18 cellular contexts compared by ENCODE assay signal in genomic region chr15:84755736-84756527, GRCh38. TPM values are rescaled to one million over a fixed set of nuclear protein-coding genes. Genes with fewer than 3 reads are reported as not detected.
DNase-seq lines count a peak whose midpoint lies in the region; ATAC-seq, FAIRE-seq and TF ChIP-seq lines count a peak whose summit lies in the region.
"Had no signal": no experiment of that assay in that cellular context is flagged by ENCODE, and none has a peak within 500 bp of the region (broad histone marks: within the 10 kb centered on the region; RNA-seq: fewer than 3 reads in every experiment).

No MANE protein-coding gene starts in this region.

- no peak overlapping the region for H3K4me2 ChIP-seq in smooth muscle cell

- TF ChIP-seq CTCF in 22Rv1 (IDR thresholded peaks at IDR 0.05): no peak
- no peak for TF ChIP-seq CTCF in CD4-positive, alpha-beta T cell (IDR thresholded peaks at IDR 0.05)
- no peak for TF ChIP-seq CTCF in right lobe of liver (IDR thresholded peaks at IDR 0.05)
- no peak for TF ChIP-seq CTCF in smooth muscle cell (IDR thresholded peaks at IDR 0.05; ENCODE audit: borderline replicate concordance, insufficient read depth, poor library complexity, severe bottlenecking)

- no peaks in the 10 kb centered on the region for H3F3A ChIP-seq in smooth muscle cell (ENCODE audit: low read depth)

- no peaks in the 10 kb centered on the region for H3K9me3 Mint-ChIP-seq in CD4-positive, alpha-beta T cell
- H3K9me3 Mint-ChIP-seq in activated naive CD8-positive, alpha-beta T cell treated with anti-CD3 and anti-CD28 coated beads, Interleukin-2, amount 50 U/mL, for 24 hours: no peaks in the 10 kb centered on the region
- H3K9me3 Mint-ChIP-seq: activated CD4-positive, alpha-beta T cell treated with anti-CD3 and anti-CD28 coated beads, Interleukin-2, amount 10 ng/mL, durations not matched to agents 7 days and 5 days had no signal

- CTCF ChIA-PET in CD4-positive, alpha-beta T cell (lab: Charles Lee): interaction anchor here (1.1 to 1.2 kb wide), 2 partner anchors 12 to 185 kb away, joined by 3 to 4 read pairs; no protein-coding TSS in a partner anchor

- H3K36me3 ChIP-seq in right lobe of liver: no peaks in the 10 kb centered on the region
- no peaks in the 10 kb centered on the region for H3K36me3 ChIP-seq in smooth muscle cell (ENCODE audit: low read depth)
- H3K36me3 ChIP-seq: ovary had no signal

- no peaks in the 10 kb centered on the region for H3K9me3 ChIP-seq in CD4-positive, alpha-beta T cell (ENCODE audit: control insufficient read depth, low read length)
- H3K9me3 ChIP-seq in right lobe of liver (no peaks in the 10 kb centered on the region), smooth muscle cell (replicated peaks; ENCODE audit: low read depth) (no peaks in the 10 kb centered on the region)
- H3K9me3 ChIP-seq: ovary, SJCRH30 had no signal

- TF ChIP-seq POLR2A in right lobe of liver (IDR thresholded peaks at IDR 0.05) (no peak), H54 (IDR thresholded peaks at IDR 0.05; ENCODE audit: low read depth, low read length) (no peak)

- ATAC-seq in CD4-positive, alpha-beta T cell (ENCODE audit: poor library complexity): no peak
- ATAC-seq in activated naive CD8-positive, alpha-beta T cell treated with anti-CD3 and anti-CD28 coated beads, Interleukin-2, amount 50 U/mL, for 24 hours: peak; percentile 30
- ATAC-seq in right lobe of liver: peak; percentile 40 to 70 (median 62)

- H3K27ac ChIP-seq in 22Rv1: peak overlapping the region; percentile 98
- H3K27ac ChIP-seq in CD4-positive, alpha-beta T cell (ENCODE audit: low read depth, low read length): no peak overlapping the region
- peak overlapping the region; percentile 52 to 99 (median 81) for H3K27ac ChIP-seq in right lobe of liver
- no peak overlapping the region for H3K27ac ChIP-seq in smooth muscle cell (ENCODE audit: low read depth)
- H3K27ac ChIP-seq: ovary, SJCRH30 had no signal

- peak overlapping the region; percentile 75 for H3K27ac Mint-ChIP-seq in CD4-positive, alpha-beta T cell
- H3K27ac Mint-ChIP-seq in activated naive CD8-positive, alpha-beta T cell treated with anti-CD3 and anti-CD28 coated beads, Interleukin-2, amount 50 U/mL, for 24 hours: no peak overlapping the region
- H3K27ac Mint-ChIP-seq: activated CD4-positive, alpha-beta T cell treated with anti-CD3 and anti-CD28 coated beads, Interleukin-2, amount 10 ng/mL, durations not matched to agents 7 days and 5 days had no signal

- no peaks in the 10 kb centered on the region for H3K27me3 Mint-ChIP-seq in CD4-positive, alpha-beta T cell
- H3K27me3 Mint-ChIP-seq in activated naive CD8-positive, alpha-beta T cell treated with anti-CD3 and anti-CD28 coated beads, Interleukin-2, amount 50 U/mL, for 24 hours: no peaks in the 10 kb centered on the region
- H3K27me3 Mint-ChIP-seq: activated CD4-positive, alpha-beta T cell treated with anti-CD3 and anti-CD28 coated beads, Interleukin-2, amount 10 ng/mL, durations not matched to agents 7 days and 5 days had no signal

- no peaks in the 10 kb centered on the region for H3K27me3 ChIP-seq in CD4-positive, alpha-beta T cell (ENCODE audit: control insufficient read depth, insufficient read depth, low read length)
- H3K27me3 ChIP-seq in right lobe of liver (no peaks in the 10 kb centered on the region), smooth muscle cell (ENCODE audit: low read depth) (no peaks in the 10 kb centered on the region)
- H3K27me3 ChIP-seq: ovary, SJCRH30 had no signal

- peaks cover 100% of the 10 kb centered on the region for H3K79me2 ChIP-seq in smooth muscle cell (ENCODE audit: low read depth)

- H3K4me3 ChIP-seq in right lobe of liver (no peak overlapping the region), smooth muscle cell (no peak overlapping the region)
- H3K4me3 ChIP-seq: ovary, SJCRH30 had no signal

- H3K4me1 ChIP-seq in right lobe of liver (peaks cover 0 to 95% (median 48%) of the 10 kb centered on the region in 4 donors), smooth muscle cell (ENCODE audit: low read depth) (peaks cover 4% of the 10 kb centered on the region)

- POLR2A ChIA-PET in CD4-positive, alpha-beta T cell (lab: Charles Lee): interaction anchor here (0.7 to 1.6 kb wide), 7 partner anchors 15 to 102 kb away, joined by 3 to 7 read pairs (median 4); partner anchors contain the start of genes SEC11A and WDR73

- 0% methylated on average over 1 of the region's 1 CpG for WGBS in right lobe of liver (ENCODE audit: insufficient coverage, low coverage, low lambda C conversion rate, missing lambda C conversion rate)
- 95% methylated on average over 1 of the region's 1 CpG for WGBS in smooth muscle cell (ENCODE audit: low lambda C conversion rate)

- H3K9ac ChIP-seq in smooth muscle cell (ENCODE audit: low read depth): no peak overlapping the region

- FAIRE-seq in H54 (lab: Jason Lieb, UNC): no peak
- FAIRE-seq: islet of Langerhans had no signal

- H2AFZ ChIP-seq in smooth muscle cell (ENCODE audit: low read depth): no peak overlapping the region

- H4K20me1 ChIP-seq in smooth muscle cell (ENCODE audit: low read depth): peaks cover 100% of the 10 kb centered on the region

- DNase-seq in CD4-positive, alpha-beta T cell: no peak
- no peak for DNase-seq in activated naive CD8-positive, alpha-beta T cell treated with anti-CD3 and anti-CD28 coated beads, Interleukin-2, amount 50 U/mL, for 24 hours
- DNase-seq in right lobe of liver (peak in 2 of 3 donors; percentile 27 to 66), smooth muscle cell (lab: John Stamatoyannopoulos, UW; ENCODE audit: unreplicated experiment) (no peak), HUDEP-2 (lab: John Stamatoyannopoulos, UW; ENCODE audit: unreplicated experiment in 76 of 76) (no peak), dermis blood vessel endothelial cell (no peak), H54 (ENCODE audit: insufficient read length, low spot score) (no peak)
- DNase-seq: activated CD4-positive, alpha-beta T cell treated with anti-CD3 and anti-CD28 coated beads, Interleukin-2, amount 10 ng/mL, durations not matched to agents 7 days and 5 days; cortex of kidney; DMS53; MM.1S; NCI-H2081; NCI-H526 treated with DMSO at 0.1 percent for 48 hours; ovary; SJCRH30; stimulated activated CD4-positive, alpha-beta T cell treated with anti-CD3 and anti-CD28 coated beads, Interleukin-2, amount 100 ng/mL, for 48 hours had no signal

- peaks cover 23% of the 10 kb centered on the region for H3K36me3 Mint-ChIP-seq in CD4-positive, alpha-beta T cell (ENCODE audit: low read depth)
- peaks cover 15% of the 10 kb centered on the region for H3K36me3 Mint-ChIP-seq in activated naive CD8-positive, alpha-beta T cell treated with anti-CD3 and anti-CD28 coated beads, Interleukin-2, amount 50 U/mL, for 24 hours (ENCODE audit: low read depth)

- peaks cover 46% of the 10 kb centered on the region for H3K4me1 Mint-ChIP-seq in CD4-positive, alpha-beta T cell (ENCODE audit: low read depth)
- H3K4me1 Mint-ChIP-seq in activated naive CD8-positive, alpha-beta T cell treated with anti-CD3 and anti-CD28 coated beads, Interleukin-2, amount 50 U/mL, for 24 hours: peaks cover 48% of the 10 kb centered on the region

- H3K4me3 Mint-ChIP-seq in CD4-positive, alpha-beta T cell: peak overlapping the region; percentile 34
- no peak overlapping the region for H3K4me3 Mint-ChIP-seq in activated naive CD8-positive, alpha-beta T cell treated with anti-CD3 and anti-CD28 coated beads, Interleukin-2, amount 50 U/mL, for 24 hours
- H3K4me3 Mint-ChIP-seq: activated CD4-positive, alpha-beta T cell treated with anti-CD3 and anti-CD28 coated beads, Interleukin-2, amount 10 ng/mL, durations not matched to agents 7 days and 5 days had no signal

- intact Hi-C loops in CD4-positive, alpha-beta T cell (cut with DNase I, micrococcal nuclease): no loop called here
- intact Hi-C loops in right lobe of liver (cut with DNase I): no loop called here

RNA-seq across cellular contexts. Expression of gene ZNF592, which starts 7.5 kb away (rescaled TPM):
- 10 to 100 TPM; 37.5 to 38.2 TPM for total RNA-seq in CD4-positive, alpha-beta T cell
- 10 to 100 TPM; 10.8 to 13.2 (median 12.1) TPM for total RNA-seq in right lobe of liver
- total RNA-seq in smooth muscle cell: 7.7 and 10.7 TPM in 2 replicates
- polyA plus RNA-seq in smooth muscle cell: 10.8 and 15.7 TPM in 2 replicates
- 4.9 and 8.7 TPM in 2 replicates for total RNA-seq in dermis blood vessel endothelial cell

RNA-seq across cellular contexts. Expression of gene SEC11A, which starts 40.0 kb away (rescaled TPM):
- 10 to 100 TPM; 44.1 to 47.0 TPM for total RNA-seq in CD4-positive, alpha-beta T cell
- total RNA-seq in right lobe of liver (10 to 100 TPM; 58.7 to 71.5 (median 65.3) TPM), smooth muscle cell (276 and 305 TPM in 2 replicates), dermis blood vessel endothelial cell (256 and 280 TPM in 2 replicates)
- polyA plus RNA-seq in smooth muscle cell: 228 and 236 TPM in 2 replicates

Comparison
In these comparisons a context has a peak if more than half of its experiments do, and no peak if none do; other contexts are left out.
1. H3K27ac ChIP-seq: peak in 22Rv1 (single experiment) and right lobe of liver (3 of 3); none in CD4-positive, alpha-beta T cell (single experiment) and smooth muscle cell (single experiment).
2. DNase-seq: peak in right lobe of liver (2 of 3); none in CD4-positive, alpha-beta T cell (0 of 10), activated naive CD8-positive, alpha-beta T cell treated with anti-CD3 and anti-CD28 coated beads, Interleukin-2, amount 50 U/mL, for 24 hours (single experiment), smooth muscle cell (single experiment), HUDEP-2 (0 of 76), dermis blood vessel endothelial cell (single experiment) and H54 (single experiment).